In the genomic region with DNA sequence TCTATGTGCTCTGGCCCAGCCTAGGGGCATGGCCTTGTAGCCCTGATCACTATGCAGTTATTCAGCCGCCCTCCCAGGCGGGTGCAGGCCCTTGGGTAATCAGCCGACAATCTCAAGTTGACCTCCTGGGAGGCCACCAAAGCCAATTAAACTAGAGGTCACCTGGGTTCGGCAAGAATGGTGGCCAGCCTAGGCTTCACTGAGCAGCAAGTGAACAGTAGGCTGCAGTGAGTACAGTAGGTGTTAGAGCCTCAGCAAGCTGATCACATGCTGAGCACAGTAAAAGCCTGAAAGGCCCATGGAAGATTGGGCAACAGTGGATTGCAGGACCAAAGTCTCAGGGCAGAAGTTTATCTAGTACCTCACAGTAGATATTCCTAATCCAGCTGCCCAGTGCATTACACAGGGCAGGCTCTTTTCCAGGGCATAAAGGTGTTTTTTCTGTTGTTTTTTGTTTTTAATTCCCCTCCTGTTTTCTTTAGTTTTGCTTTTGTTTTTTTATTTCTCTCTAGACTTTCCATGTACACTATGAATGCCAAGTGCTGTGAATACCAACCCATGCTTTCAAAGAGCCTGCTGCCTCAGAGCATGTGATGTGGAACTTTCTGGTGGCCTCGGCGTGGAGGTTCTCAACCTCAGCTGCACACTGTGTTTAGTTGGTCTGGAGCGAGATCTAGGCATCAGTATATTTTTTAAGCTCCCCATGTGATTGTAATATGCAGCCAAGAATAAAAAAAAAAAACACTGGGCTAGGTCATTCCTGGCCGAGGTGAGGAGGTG, we compare ENCODE assay signal across 1 cellular context.
A peak's percentile ranks its signal among the peaks of the same experiment; 100 is the strongest.
TF ChIP-seq lines count a peak whose summit lies in the region.

No MANE protein-coding gene starts in this region.

TF ChIP-seq in HepG2, 621 proteins besides CTCF, POLR2A, EP300 and RAD21 (continued from another document and continues in another):
- TF ChIP-seq, protein P1, sequence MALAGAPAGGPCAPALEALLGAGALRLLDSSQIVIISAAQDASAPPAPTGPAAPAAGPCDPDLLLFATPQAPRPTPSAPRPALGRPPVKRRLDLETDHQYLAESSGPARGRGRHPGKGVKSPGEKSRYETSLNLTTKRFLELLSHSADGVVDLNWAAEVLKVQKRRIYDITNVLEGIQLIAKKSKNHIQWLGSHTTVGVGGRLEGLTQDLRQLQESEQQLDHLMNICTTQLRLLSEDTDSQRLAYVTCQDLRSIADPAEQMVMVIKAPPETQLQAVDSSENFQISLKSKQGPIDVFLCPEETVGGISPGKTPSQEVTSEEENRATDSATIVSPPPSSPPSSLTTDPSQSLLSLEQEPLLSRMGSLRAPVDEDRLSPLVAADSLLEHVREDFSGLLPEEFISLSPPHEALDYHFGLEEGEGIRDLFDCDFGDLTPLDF (CRISPR knock-in tag; IDR thresholded peaks at IDR 0.05) = no peak
- TF ChIP-seq, protein P2, sequence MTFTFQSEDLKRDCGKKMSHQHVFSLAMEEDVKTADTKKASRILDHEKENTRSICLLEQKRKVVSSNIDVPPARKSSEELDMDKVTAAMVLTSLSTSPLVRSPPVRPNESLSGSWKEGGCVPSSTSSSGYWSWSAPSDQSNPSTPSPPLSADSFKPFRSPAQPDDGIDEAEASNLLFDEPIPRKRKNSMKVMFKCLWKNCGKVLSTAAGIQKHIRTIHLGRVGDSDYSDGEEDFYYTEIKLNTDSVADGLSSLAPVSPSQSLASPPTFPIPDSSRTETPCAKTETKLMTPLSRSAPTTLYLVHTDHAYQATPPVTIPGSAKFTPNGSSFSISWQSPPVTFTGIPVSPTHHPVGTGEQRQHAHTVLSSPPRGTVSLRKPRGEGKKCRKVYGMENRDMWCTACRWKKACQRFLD (CRISPR knock-in tag; IDR thresholded peaks at IDR 0.05; ENCODE audit: borderline replicate concordance) = no peak
- TF ChIP-seq ZNF816 (CRISPR knock-in tag; IDR thresholded peaks at IDR 0.05; ENCODE audit: borderline replicate concordance) (peak; percentile 95), THAP11 (CRISPR knock-in tag; IDR thresholded peaks at IDR 0.05) (peak; percentile 84), ZBTB42 (CRISPR knock-in tag; IDR thresholded peaks at IDR 0.05) (no peak), RFXANK (CRISPR knock-in tag; IDR thresholded peaks at IDR 0.05) (0 out of 2 replicates have a peak, but pooled peaks have one; percentile 65), ZSCAN12 (CRISPR knock-in tag; IDR thresholded peaks at IDR 0.05) (no peak), XBP1 (CRISPR knock-in tag; IDR thresholded peaks at IDR 0.05) (no peak), ZBTB20 (CRISPR knock-in tag; IDR thresholded peaks at IDR 0.05; ENCODE audit: borderline replicate concordance, low read depth) (peak; percentile 86; the same call in 1 of the 2 replicates), CBX5 (CRISPR knock-in tag; IDR thresholded peaks at IDR 0.05; ENCODE audit: borderline replicate concordance) (peak; percentile 100), ZNF431 (CRISPR knock-in tag; IDR thresholded peaks at IDR 0.05; ENCODE audit: borderline replicate concordance, low read depth) (peak; percentile 93; the same call in 1 of the 2 replicates), MAFF (IDR thresholded peaks at IDR 0.05; ENCODE audit: low read depth, low read length) (peak; percentile 64), ZKSCAN1 (IDR thresholded peaks at IDR 0.05; ENCODE audit: low read length) (peak; percentile 84), FOXK1 (CRISPR knock-in tag; IDR thresholded peaks at IDR 0.05; ENCODE audit: borderline replicate concordance, low read depth) (peak; percentile 86), JUN (CRISPR knock-in tag; IDR thresholded peaks at IDR 0.05) (peak; percentile 74), POLR2AphosphoS2 (IDR thresholded peaks at IDR 0.05; ENCODE audit: low read depth, low read length) (no peak), ZNF644 (CRISPR knock-in tag; IDR thresholded peaks at IDR 0.05; ENCODE audit: low read depth) (peak; percentile 99), ETV5 (CRISPR knock-in tag; IDR thresholded peaks at IDR 0.05; ENCODE audit: borderline replicate concordance) (peak; percentile 65; the same call in 1 of the 2 replicates), SMYD3 (CRISPR knock-in tag; IDR thresholded peaks at IDR 0.05) (peak; percentile 64; the same call in 1 of the 2 replicates), ZNF572 (CRISPR knock-in tag; IDR thresholded peaks at IDR 0.05) (no peak), NR2C2 (CRISPR knock-in tag; IDR thresholded peaks at IDR 0.05; ENCODE audit: borderline replicate concordance) (peak; percentile 94), ZBTB8A (CRISPR knock-in tag; IDR thresholded peaks at IDR 0.05; ENCODE audit: borderline replicate concordance, low read depth) (0 out of 2 replicates have a peak, but pooled peaks have one; percentile 79), CERS6 (CRISPR knock-in tag; IDR thresholded peaks at IDR 0.05) (no peak), ZSCAN31 (CRISPR knock-in tag; IDR thresholded peaks at IDR 0.05; ENCODE audit: low read depth) (peak; percentile 83), ZFYVE20 (CRISPR knock-in tag; IDR thresholded peaks at IDR 0.05; ENCODE audit: borderline replicate concordance, low read depth) (no peak), ZNF432 (CRISPR knock-in tag; IDR thresholded peaks at IDR 0.05; ENCODE audit: borderline replicate concordance) (peak; percentile 88; the same call in 1 of the 2 replicates), CEBPG (CRISPR knock-in tag; IDR thresholded peaks at IDR 0.05) (peak; percentile 100), MIXL1 (CRISPR knock-in tag; IDR thresholded peaks at IDR 0.05) (peak; percentile 93), ATF1 (CRISPR knock-in tag; IDR thresholded peaks at IDR 0.05) (no peak)
- TF ChIP-seq, protein P3, sequence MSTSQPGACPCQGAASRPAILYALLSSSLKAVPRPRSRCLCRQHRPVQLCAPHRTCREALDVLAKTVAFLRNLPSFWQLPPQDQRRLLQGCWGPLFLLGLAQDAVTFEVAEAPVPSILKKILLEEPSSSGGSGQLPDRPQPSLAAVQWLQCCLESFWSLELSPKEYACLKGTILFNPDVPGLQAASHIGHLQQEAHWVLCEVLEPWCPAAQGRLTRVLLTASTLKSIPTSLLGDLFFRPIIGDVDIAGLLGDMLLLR (CRISPR knock-in tag; IDR thresholded peaks at IDR 0.05) = peak; percentile 58; the same call in 1 of the 2 replicates
- TF ChIP-seq, protein P4, sequence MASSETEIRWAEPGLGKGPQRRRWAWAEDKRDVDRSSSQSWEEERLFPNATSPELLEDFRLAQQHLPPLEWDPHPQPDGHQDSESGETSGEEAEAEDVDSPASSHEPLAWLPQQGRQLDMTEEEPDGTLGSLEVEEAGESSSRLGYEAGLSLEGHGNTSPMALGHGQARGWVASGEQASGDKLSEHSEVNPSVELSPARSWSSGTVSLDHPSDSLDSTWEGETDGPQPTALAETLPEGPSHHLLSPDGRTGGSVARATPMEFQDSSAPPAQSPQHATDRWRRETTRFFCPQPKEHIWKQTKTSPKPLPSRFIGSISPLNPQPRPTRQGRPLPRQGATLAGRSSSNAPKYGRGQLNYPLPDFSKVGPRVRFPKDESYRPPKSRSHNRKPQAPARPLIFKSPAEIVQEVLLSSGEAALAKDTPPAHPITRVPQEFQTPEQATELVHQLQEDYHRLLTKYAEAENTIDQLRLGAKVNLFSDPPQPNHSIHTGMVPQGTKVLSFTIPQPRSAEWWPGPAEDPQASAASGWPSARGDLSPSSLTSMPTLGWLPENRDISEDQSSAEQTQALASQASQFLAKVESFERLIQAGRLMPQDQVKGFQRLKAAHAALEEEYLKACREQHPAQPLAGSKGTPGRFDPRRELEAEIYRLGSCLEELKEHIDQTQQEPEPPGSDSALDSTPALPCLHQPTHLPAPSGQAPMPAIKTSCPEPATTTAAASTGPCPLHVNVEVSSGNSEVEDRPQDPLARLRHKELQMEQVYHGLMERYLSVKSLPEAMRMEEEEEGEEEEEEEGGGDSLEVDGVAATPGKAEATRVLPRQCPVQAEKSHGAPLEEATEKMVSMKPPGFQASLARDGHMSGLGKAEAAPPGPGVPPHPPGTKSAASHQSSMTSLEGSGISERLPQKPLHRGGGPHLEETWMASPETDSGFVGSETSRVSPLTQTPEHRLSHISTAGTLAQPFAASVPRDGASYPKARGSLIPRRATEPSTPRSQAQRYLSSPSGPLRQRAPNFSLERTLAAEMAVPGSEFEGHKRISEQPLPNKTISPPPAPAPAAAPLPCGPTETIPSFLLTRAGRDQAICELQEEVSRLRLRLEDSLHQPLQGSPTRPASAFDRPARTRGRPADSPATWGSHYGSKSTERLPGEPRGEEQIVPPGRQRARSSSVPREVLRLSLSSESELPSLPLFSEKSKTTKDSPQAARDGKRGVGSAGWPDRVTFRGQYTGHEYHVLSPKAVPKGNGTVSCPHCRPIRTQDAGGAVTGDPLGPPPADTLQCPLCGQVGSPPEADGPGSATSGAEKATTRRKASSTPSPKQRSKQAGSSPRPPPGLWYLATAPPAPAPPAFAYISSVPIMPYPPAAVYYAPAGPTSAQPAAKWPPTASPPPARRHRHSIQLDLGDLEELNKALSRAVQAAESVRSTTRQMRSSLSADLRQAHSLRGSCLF (CRISPR knock-in tag; IDR thresholded peaks at IDR 0.05; ENCODE audit: borderline replicate concordance) = no peak
- TF ChIP-seq, protein P5, sequence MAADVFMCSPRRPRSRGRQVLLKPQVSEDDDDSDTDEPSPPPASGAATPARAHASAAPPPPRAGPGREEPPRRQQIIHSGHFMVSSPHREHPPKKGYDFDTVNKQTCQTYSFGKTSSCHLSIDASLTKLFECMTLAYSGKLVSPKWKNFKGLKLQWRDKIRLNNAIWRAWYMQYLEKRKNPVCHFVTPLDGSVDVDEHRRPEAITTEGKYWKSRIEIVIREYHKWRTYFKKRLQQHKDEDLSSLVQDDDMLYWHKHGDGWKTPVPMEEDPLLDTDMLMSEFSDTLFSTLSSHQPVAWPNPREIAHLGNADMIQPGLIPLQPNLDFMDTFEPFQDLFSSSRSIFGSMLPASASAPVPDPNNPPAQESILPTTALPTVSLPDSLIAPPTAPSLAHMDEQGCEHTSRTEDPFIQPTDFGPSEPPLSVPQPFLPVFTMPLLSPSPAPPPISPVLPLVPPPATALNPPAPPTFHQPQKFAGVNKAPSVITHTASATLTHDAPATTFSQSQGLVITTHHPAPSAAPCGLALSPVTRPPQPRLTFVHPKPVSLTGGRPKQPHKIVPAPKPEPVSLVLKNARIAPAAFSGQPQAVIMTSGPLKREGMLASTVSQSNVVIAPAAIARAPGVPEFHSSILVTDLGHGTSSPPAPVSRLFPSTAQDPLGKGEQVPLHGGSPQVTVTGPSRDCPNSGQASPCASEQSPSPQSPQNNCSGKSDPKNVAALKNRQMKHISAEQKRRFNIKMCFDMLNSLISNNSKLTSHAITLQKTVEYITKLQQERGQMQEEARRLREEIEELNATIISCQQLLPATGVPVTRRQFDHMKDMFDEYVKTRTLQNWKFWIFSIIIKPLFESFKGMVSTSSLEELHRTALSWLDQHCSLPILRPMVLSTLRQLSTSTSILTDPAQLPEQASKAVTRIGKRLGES (CRISPR knock-in tag; IDR thresholded peaks at IDR 0.05; ENCODE audit: borderline replicate concordance) = peak; percentile 89; the same call in 1 of the 2 replicates
- TF ChIP-seq, protein P6, sequence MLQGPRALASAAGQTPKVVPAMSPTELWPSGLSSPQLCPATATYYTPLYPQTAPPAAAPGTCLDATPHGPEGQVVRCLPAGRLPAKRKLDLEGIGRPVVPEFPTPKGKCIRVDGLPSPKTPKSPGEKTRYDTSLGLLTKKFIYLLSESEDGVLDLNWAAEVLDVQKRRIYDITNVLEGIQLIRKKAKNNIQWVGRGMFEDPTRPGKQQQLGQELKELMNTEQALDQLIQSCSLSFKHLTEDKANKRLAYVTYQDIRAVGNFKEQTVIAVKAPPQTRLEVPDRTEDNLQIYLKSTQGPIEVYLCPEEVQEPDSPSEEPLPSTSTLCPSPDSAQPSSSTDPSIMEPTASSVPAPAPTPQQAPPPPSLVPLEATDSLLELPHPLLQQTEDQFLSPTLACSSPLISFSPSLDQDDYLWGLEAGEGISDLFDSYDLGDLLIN (CRISPR knock-in tag; IDR thresholded peaks at IDR 0.05; ENCODE audit: borderline replicate concordance) = no peak
- TF ChIP-seq, protein P7, sequence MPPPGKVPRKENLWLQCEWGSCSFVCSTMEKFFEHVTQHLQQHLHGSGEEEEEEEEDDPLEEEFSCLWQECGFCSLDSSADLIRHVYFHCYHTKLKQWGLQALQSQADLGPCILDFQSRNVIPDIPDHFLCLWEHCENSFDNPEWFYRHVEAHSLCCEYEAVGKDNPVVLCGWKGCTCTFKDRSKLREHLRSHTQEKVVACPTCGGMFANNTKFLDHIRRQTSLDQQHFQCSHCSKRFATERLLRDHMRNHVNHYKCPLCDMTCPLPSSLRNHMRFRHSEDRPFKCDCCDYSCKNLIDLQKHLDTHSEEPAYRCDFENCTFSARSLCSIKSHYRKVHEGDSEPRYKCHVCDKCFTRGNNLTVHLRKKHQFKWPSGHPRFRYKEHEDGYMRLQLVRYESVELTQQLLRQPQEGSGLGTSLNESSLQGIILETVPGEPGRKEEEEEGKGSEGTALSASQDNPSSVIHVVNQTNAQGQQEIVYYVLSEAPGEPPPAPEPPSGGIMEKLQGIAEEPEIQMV (CRISPR knock-in tag; IDR thresholded peaks at IDR 0.05; ENCODE audit: low read depth) = peak; percentile 87; the same call in 1 of the 2 replicates
- TF ChIP-seq, protein P8, sequence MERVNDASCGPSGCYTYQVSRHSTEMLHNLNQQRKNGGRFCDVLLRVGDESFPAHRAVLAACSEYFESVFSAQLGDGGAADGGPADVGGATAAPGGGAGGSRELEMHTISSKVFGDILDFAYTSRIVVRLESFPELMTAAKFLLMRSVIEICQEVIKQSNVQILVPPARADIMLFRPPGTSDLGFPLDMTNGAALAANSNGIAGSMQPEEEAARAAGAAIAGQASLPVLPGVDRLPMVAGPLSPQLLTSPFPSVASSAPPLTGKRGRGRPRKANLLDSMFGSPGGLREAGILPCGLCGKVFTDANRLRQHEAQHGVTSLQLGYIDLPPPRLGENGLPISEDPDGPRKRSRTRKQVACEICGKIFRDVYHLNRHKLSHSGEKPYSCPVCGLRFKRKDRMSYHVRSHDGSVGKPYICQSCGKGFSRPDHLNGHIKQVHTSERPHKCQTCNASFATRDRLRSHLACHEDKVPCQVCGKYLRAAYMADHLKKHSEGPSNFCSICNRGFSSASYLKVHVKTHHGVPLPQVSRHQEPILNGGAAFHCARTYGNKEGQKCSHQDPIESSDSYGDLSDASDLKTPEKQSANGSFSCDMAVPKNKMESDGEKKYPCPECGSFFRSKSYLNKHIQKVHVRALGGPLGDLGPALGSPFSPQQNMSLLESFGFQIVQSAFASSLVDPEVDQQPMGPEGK (CRISPR knock-in tag; IDR thresholded peaks at IDR 0.05) = peak; percentile 72
